In the genomic region with DNA sequence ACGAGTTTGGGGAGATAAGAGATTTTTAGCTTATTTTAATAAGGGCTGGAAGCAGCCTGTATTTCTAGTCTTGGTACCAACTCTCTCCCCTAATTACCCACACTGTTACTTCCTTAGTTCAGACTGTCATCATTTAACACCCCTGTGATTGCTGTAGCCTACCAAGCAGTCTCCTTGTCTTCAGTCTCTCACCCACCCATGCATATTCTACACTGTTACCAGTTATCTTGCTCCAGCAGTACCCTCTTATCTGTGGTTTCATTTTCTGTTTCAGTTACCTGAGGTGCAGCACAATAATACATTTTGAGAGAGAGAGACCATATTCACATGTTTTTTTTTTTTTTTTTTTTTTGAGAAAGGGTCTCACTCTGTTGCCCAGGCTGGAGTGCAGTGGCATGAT, we compare ENCODE assay signal across 14 cellular contexts.
DNase-seq lines count a peak whose midpoint lies in the region; ATAC-seq, FAIRE-seq and TF ChIP-seq lines count a peak whose summit lies in the region.
"Had no signal": no experiment of that assay in that cellular context is flagged by ENCODE, and none has a peak within 500 bp of the region (broad histone marks: within the 10 kb centered on the region; RNA-seq: fewer than 3 reads in every experiment).

No MANE protein-coding gene starts in this region.

- DNase-seq in GM12878 (ENCODE audit: low read depth, low spot score) (no peak), NCI-H1092 treated with DMSO at 0.1 percent for 48 hours (lab: John Stamatoyannopoulos, UW) (no peak), kidney glomerular epithelial cell (lab: John Stamatoyannopoulos, UW) (no peak), MG63 (no peak), NCI-H128 (lab: John Stamatoyannopoulos, UW; ENCODE audit: unreplicated experiment) (no peak)
- DNase-seq: aorta, BE2C, DMS79 treated with DMSO at 0.1 percent for 48 hours, mammary epithelial cell, NCI-H2107 had no signal

- intact Hi-C loops in GM12878 (cut with micrococcal nuclease; ENCODE audit: unreplicated experiment), result loop anchor here (10.0 kb wide), 1 partner anchor 390 kb away; no protein-coding TSS in a partner anchor

- no peak for TF ChIP-seq POLR2A in GM12878 (IDR thresholded peaks at IDR 0.05; ENCODE audit: low read depth, low read length)

- RAD21 ChIA-PET in GM12878 (lab: Charles Lee; ENCODE audit: unreplicated experiment), result interaction anchor here (1.3 kb wide), 1 partner anchor 78 kb away, joined by 3 read pairs; no protein-coding TSS in a partner anchor

- peak; percentile 62 for FAIRE-seq in GM12878 (lab: Jason Lieb, UNC)
- FAIRE-seq: H1 had no signal

- H3K9me3 ChIP-seq in GM12878 (replicated peaks; ENCODE audit: control insufficient read depth, insufficient read depth, low read length) (no peaks in the 10 kb centered on the region), MG63 (no peaks in the 10 kb centered on the region)
- H3K9me3 ChIP-seq: BE2C had no signal

- H3K4me1 ChIP-seq in GM12878 (ENCODE audit: control insufficient read depth, insufficient read depth, low read length), result peaks cover 3% of the 10 kb centered on the region
- H3K4me1 ChIP-seq: BE2C had no signal

- H3K4me3 ChIP-seq in GM12878, result no peak overlapping the region
- no peak overlapping the region for H3K4me3 ChIP-seq in MG63

- BruUV-seq in GM12878 (replicated peaks; lab: Mats Ljungman, UMichigan), result no TSS peak

- H3K4me2 ChIP-seq in GM12878 (ENCODE audit: control insufficient read depth, insufficient read depth), result peak overlapping the region; percentile 17; the same call in 1 of the 2 replicates

- TF ChIP-seq EP300 in GM12878 (IDR thresholded peaks at IDR 0.05; ENCODE audit: borderline replicate concordance in 1 of 2, control insufficient read depth in 1 of 2, low read depth in 2 of 2, low read length in 2 of 2), result no peak

- POLR2A ChIA-PET in GM12878 (lab: Charles Lee), result no interaction called here

- no peak for TF ChIP-seq RAD21 in GM12878 (IDR thresholded peaks at IDR 0.05; ENCODE audit: insufficient read depth, low read depth, low read length)

- H3K27me3 ChIP-seq in GM12878 (replicated peaks in 1 of 2; ENCODE audit: control insufficient read depth in 2 of 2, insufficient read depth in 2 of 2, low read length in 1 of 2), result no peaks in the 10 kb centered on the region
- H3K27me3 ChIP-seq in MG63, result no peaks in the 10 kb centered on the region
- H3K27me3 ChIP-seq: BE2C had no signal

- H4K20me1 ChIP-seq in GM12878 (ENCODE audit: control insufficient read depth, insufficient read depth), result no peaks in the 10 kb centered on the region

- CTCF ChIA-PET in GM12878 (lab: Yijun Ruan, JAX), result interaction anchor here (0.6 kb wide), 1 partner anchor 921 kb away, joined by 3 read pairs; no protein-coding TSS in a partner anchor

- 0% methylated on average over 1 of the region's 1 CpG for WGBS in GM12878 (ENCODE audit: insufficient coverage, insufficient replicate concordance, low lambda C conversion rate, missing lambda C conversion rate)

- in situ Hi-C loops in GM12878 (cut with MboI), result loop anchor here (10.0 kb wide), 1 partner anchor 920 kb away; no protein-coding TSS in a partner anchor

- TF ChIP-seq CTCF in GM12878 (IDR thresholded peaks at IDR 0.05 in 2 of 3, conservative IDR thresholded peaks at IDR 0.05 in 1 of 3; ENCODE audit: control insufficient read depth in 2 of 3, extremely low read depth in 1 of 3, insufficient read depth in 1 of 3, low read depth in 3 of 3, low read length in 3 of 3), result no peak

- SMC1A ChIA-PET in GM12878 (lab: Charles Lee; ENCODE audit: uncharacterized antibody, unreplicated experiment), result interaction anchor here (1.0 to 1.4 kb wide), 2 partner anchors 43 to 56 kb away, joined by 3 to 4 read pairs; no protein-coding TSS in a partner anchor

- H3K9ac ChIP-seq in GM12878 (ENCODE audit: control insufficient read depth, insufficient read depth, low read length), result no peak overlapping the region

- ATAC-seq in GM18868 (IDR thresholded peaks at IDR 0.05; ENCODE audit: unreplicated experiment), result peak; percentile 85
- peak; percentile 73 for ATAC-seq in GM21423 (IDR thresholded peaks at IDR 0.05; ENCODE audit: unreplicated experiment)
- ATAC-seq in HG03064 (IDR thresholded peaks at IDR 0.05; ENCODE audit: low read depth, unreplicated experiment), result peak; percentile 60
- ATAC-seq in GM12878, result peak; percentile 84

- no peak overlapping the region for H3K27ac ChIP-seq in GM12878 (ENCODE audit: control insufficient read depth, insufficient read depth)

- H3K36me3 ChIP-seq in GM12878 (ENCODE audit: control insufficient read depth in 2 of 2, insufficient read depth in 2 of 2, low read length in 1 of 2) (no peaks in the 10 kb centered on the region), MG63 (no peaks in the 10 kb centered on the region)
- H3K36me3 ChIP-seq: BE2C had no signal

- no peaks in the 10 kb centered on the region for H3K79me2 ChIP-seq in GM12878 (ENCODE audit: control insufficient read depth, insufficient read depth, low read length)

- H2AFZ ChIP-seq in GM12878 (ENCODE audit: control insufficient read depth, low read depth, low read length), result no peak overlapping the region

TF ChIP-seq in GM12878, 131 proteins besides CTCF, POLR2A, EP300 and RAD21:
- no peak for TF ChIP-seq CEBPB (IDR thresholded peaks at IDR 0.05; ENCODE audit: borderline replicate concordance in 1 of 2, low read depth in 2 of 2, low read length in 2 of 2)
- peak; percentile 28; the same call in 1 of the 3 replicates for TF ChIP-seq POU2F2 (IDR thresholded peaks at IDR 0.05; ENCODE audit: borderline replicate concordance, low read depth, low read length)
- TF ChIP-seq STAT3 (IDR thresholded peaks at IDR 0.05; ENCODE audit: low read depth, low read length), result no peak
- TF ChIP-seq KAT2A (conservative IDR thresholded peaks at IDR 0.05; ENCODE audit: control insufficient read depth, low read depth, low read length), result no peak
